ENCODE assay signal across 13 cellular contexts in the genomic region with DNA sequence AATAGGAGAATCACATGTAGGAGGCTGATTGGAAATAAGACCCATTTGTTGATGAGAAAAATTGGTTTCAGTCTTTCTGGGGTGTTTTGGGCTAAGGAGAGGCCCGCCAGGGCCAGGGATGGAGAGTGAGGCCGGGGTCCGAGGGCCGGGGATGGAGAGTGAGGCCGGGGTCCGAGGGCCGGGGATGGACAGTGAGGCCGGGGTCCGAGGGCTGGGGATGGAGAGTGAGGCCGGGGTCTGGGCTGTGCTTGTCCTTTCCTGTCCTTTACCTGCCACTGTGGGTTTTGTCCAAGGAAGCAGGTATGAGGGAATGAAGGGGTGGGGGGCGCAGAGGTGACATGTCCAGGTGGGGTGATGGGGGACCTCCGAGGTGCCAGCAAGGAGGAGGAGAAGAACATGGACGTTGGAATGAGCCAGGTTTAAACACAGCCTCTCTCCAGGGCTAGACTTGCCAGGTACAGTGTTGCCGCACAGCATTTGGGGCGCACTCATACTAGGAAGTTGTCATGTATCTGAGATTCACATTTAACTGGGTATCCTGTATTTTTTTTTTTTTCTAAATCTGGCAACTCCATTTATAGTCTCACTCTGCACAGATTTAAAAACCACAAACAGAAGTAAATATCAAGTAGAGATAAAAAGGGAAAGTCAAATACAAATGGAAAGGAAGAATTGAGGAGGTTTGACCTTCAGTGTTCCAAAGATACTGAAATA. TPM values are rescaled to one million over a fixed set of nuclear protein-coding genes. Genes with fewer than 3 reads are reported as not detected.
A peak's percentile ranks its signal among the peaks of the same experiment; 100 is the strongest.
DNase-seq lines count a peak whose midpoint lies in the region; ATAC-seq lines count a peak whose summit lies in the region.
"Had no signal": no experiment of that assay in that cellular context is flagged by ENCODE, and none has a peak within 500 bp of the region (broad histone marks: within the 10 kb centered on the region; RNA-seq: fewer than 3 reads in every experiment).

No MANE protein-coding gene starts in this region.

- POLR2A ChIA-PET in activated CD4-positive, alpha-beta memory T cell treated with anti-CD3 and anti-CD28 coated beads for 36 hours (lab: Charles Lee): no interaction called here

- no peak for DNase-seq in activated naive CD8-positive, alpha-beta T cell treated with anti-CD3 and anti-CD28 coated beads for 36 hours
- peak; percentile 37 for DNase-seq in activated CD4-positive, alpha-beta memory T cell treated with anti-CD3 and anti-CD28 coated beads for 36 hours
- no peak for DNase-seq in immature natural killer cell
- no peak for DNase-seq in stimulated activated naive CD8-positive, alpha-beta T cell treated with anti-CD3 and anti-CD28 coated beads, Interleukin-15, amount 100 ng/mL, for 72 hours
- no peak for DNase-seq in OCI-M1 (lab: John Stamatoyannopoulos, UW)
- no peak for DNase-seq in HK-2 (ENCODE audit: unreplicated experiment)
- DNase-seq: HFFc6, MM.1S, NCI-H2171, psoas muscle, upper lobe of left lung had no signal

- peak overlapping the region; percentile 37 for H3K27ac Mint-ChIP-seq in activated naive CD8-positive, alpha-beta T cell
- H3K27ac Mint-ChIP-seq in activated naive CD8-positive, alpha-beta T cell treated with anti-CD3 and anti-CD28 coated beads for 36 hours: no peak overlapping the region
- H3K27ac Mint-ChIP-seq in activated CD4-positive, alpha-beta memory T cell treated with anti-CD3 and anti-CD28 coated beads for 36 hours: no peak overlapping the region
- H3K27ac Mint-ChIP-seq in immature natural killer cell: peak overlapping the region; percentile 41 to 93 (median 70)
- H3K27ac Mint-ChIP-seq in stimulated activated naive CD8-positive, alpha-beta T cell treated with anti-CD3 and anti-CD28 coated beads, Interleukin-15, amount 100 ng/mL, for 72 hours: peak overlapping the region; percentile 79 to 91
- H3K27ac Mint-ChIP-seq: HFFc6 had no signal

- CTCF ChIA-PET in activated CD4-positive, alpha-beta memory T cell treated with anti-CD3 and anti-CD28 coated beads for 36 hours (lab: Charles Lee): no interaction called here

- no peak for ATAC-seq in stimulated activated naive CD8-positive, alpha-beta T cell treated with anti-CD3 and anti-CD28 coated beads, Interleukin-15, amount 100 ng/mL, for 72 hours
- ATAC-seq in GM18907 (IDR thresholded peaks at IDR 0.05; ENCODE audit: unreplicated experiment): no peak
- ATAC-seq: psoas muscle had no signal

- H3K4me3 Mint-ChIP-seq in activated naive CD8-positive, alpha-beta T cell: peak overlapping the region; percentile 86
- H3K4me3 Mint-ChIP-seq in activated naive CD8-positive, alpha-beta T cell treated with anti-CD3 and anti-CD28 coated beads for 36 hours: no peak overlapping the region
- H3K4me3 Mint-ChIP-seq in activated CD4-positive, alpha-beta memory T cell treated with anti-CD3 and anti-CD28 coated beads for 36 hours: no peak overlapping the region
- H3K4me3 Mint-ChIP-seq in immature natural killer cell: peak overlapping the region; percentile 52 to 90 (median 83)
- H3K4me3 Mint-ChIP-seq in stimulated activated naive CD8-positive, alpha-beta T cell treated with anti-CD3 and anti-CD28 coated beads, Interleukin-15, amount 100 ng/mL, for 72 hours: peak overlapping the region; percentile 82 to 91
- H3K4me3 Mint-ChIP-seq: HFFc6 had no signal

- no peaks in the 10 kb centered on the region for H3K36me3 Mint-ChIP-seq in activated naive CD8-positive, alpha-beta T cell
- H3K36me3 Mint-ChIP-seq in activated naive CD8-positive, alpha-beta T cell treated with anti-CD3 and anti-CD28 coated beads for 36 hours: no peaks in the 10 kb centered on the region
- no peaks in the 10 kb centered on the region for H3K36me3 Mint-ChIP-seq in activated CD4-positive, alpha-beta memory T cell treated with anti-CD3 and anti-CD28 coated beads for 36 hours
- no peaks in the 10 kb centered on the region for H3K36me3 Mint-ChIP-seq in immature natural killer cell

- peaks cover 62% of the 10 kb centered on the region for H3K4me1 Mint-ChIP-seq in activated naive CD8-positive, alpha-beta T cell (ENCODE audit: low read depth)
- peaks cover 38% of the 10 kb centered on the region for H3K4me1 Mint-ChIP-seq in activated naive CD8-positive, alpha-beta T cell treated with anti-CD3 and anti-CD28 coated beads for 36 hours
- peaks cover 51% of the 10 kb centered on the region for H3K4me1 Mint-ChIP-seq in activated CD4-positive, alpha-beta memory T cell treated with anti-CD3 and anti-CD28 coated beads for 36 hours (ENCODE audit: low read depth)
- H3K4me1 Mint-ChIP-seq in immature natural killer cell: peaks cover 34 to 49% of the 10 kb centered on the region in 2 donors
- peaks cover 77% of the 10 kb centered on the region for H3K4me1 Mint-ChIP-seq in stimulated activated naive CD8-positive, alpha-beta T cell treated with anti-CD3 and anti-CD28 coated beads, Interleukin-15, amount 100 ng/mL, for 72 hours

- no peaks in the 10 kb centered on the region for H3K9me3 Mint-ChIP-seq in activated naive CD8-positive, alpha-beta T cell (ENCODE audit: low read depth)
- peaks cover 10% of the 10 kb centered on the region for H3K9me3 Mint-ChIP-seq in activated naive CD8-positive, alpha-beta T cell treated with anti-CD3 and anti-CD28 coated beads for 36 hours
- H3K9me3 Mint-ChIP-seq in activated CD4-positive, alpha-beta memory T cell treated with anti-CD3 and anti-CD28 coated beads for 36 hours: no peaks in the 10 kb centered on the region
- H3K9me3 Mint-ChIP-seq in immature natural killer cell: no peaks in the 10 kb centered on the region
- peaks cover 13% of the 10 kb centered on the region in 2 donors for H3K9me3 Mint-ChIP-seq in stimulated activated naive CD8-positive, alpha-beta T cell treated with anti-CD3 and anti-CD28 coated beads, Interleukin-15, amount 100 ng/mL, for 72 hours

- intact Hi-C loops in activated CD4-positive, alpha-beta memory T cell treated with anti-CD3 and anti-CD28 coated beads for 36 hours (cut with micrococcal nuclease): no loop called here

- peaks cover 7% of the 10 kb centered on the region for H3K27me3 Mint-ChIP-seq in activated naive CD8-positive, alpha-beta T cell
- peaks cover 43% of the 10 kb centered on the region for H3K27me3 Mint-ChIP-seq in activated naive CD8-positive, alpha-beta T cell treated with anti-CD3 and anti-CD28 coated beads for 36 hours
- no peaks in the 10 kb centered on the region for H3K27me3 Mint-ChIP-seq in activated CD4-positive, alpha-beta memory T cell treated with anti-CD3 and anti-CD28 coated beads for 36 hours
- H3K27me3 Mint-ChIP-seq in immature natural killer cell (ENCODE audit: low read depth in 3 of 3): peaks cover 9 to 21% (median 15%) of the 10 kb centered on the region in 3 donors
- peaks cover 70% of the 10 kb centered on the region for H3K27me3 Mint-ChIP-seq in stimulated activated naive CD8-positive, alpha-beta T cell treated with anti-CD3 and anti-CD28 coated beads, Interleukin-15, amount 100 ng/mL, for 72 hours

RNA-seq across cellular contexts. Expression of a gene that starts 8.8 kb away (rescaled TPM):
- 1 to 10 TPM; 1.7 to 2.9 TPM for total RNA-seq in activated naive CD8-positive, alpha-beta T cell treated with anti-CD3 and anti-CD28 coated beads for 36 hours
- 1 to 10 TPM; 8.6 to 8.8 TPM for total RNA-seq in activated CD4-positive, alpha-beta memory T cell treated with anti-CD3 and anti-CD28 coated beads for 36 hours
- 1 to 10 TPM in 2 of 3 donors, not detected in 1; 2.5 to 2.7 TPM for polyA plus RNA-seq in immature natural killer cell

RNA-seq across cellular contexts. Expression of a gene that starts 52.6 kb away (rescaled TPM):
- total RNA-seq in activated naive CD8-positive, alpha-beta T cell treated with anti-CD3 and anti-CD28 coated beads for 36 hours: under 1 TPM; 0.24 to 0.37 TPM
- total RNA-seq in activated CD4-positive, alpha-beta memory T cell treated with anti-CD3 and anti-CD28 coated beads for 36 hours: under 1 TPM; 0.39 to 0.45 TPM
- not detected for polyA plus RNA-seq in immature natural killer cell

Comparison
In these comparisons a context has a peak if more than half of its experiments do, and no peak if none do; other contexts are left out.
1. H3K27ac Mint-ChIP-seq: peak in activated naive CD8-positive, alpha-beta T cell (single experiment), immature natural killer cell (6 of 6) and stimulated activated naive CD8-positive, alpha-beta T cell treated with anti-CD3 and anti-CD28 coated beads, Interleukin-15, amount 100 ng/mL, for 72 hours (2 of 2); none in activated naive CD8-positive, alpha-beta T cell treated with anti-CD3 and anti-CD28 coated beads for 36 hours (single experiment) and activated CD4-positive, alpha-beta memory T cell treated with anti-CD3 and anti-CD28 coated beads for 36 hours (single experiment).
2. H3K4me3 Mint-ChIP-seq: peak in activated naive CD8-positive, alpha-beta T cell (single experiment), immature natural killer cell (5 of 5) and stimulated activated naive CD8-positive, alpha-beta T cell treated with anti-CD3 and anti-CD28 coated beads, Interleukin-15, amount 100 ng/mL, for 72 hours (2 of 2); none in activated naive CD8-positive, alpha-beta T cell treated with anti-CD3 and anti-CD28 coated beads for 36 hours (single experiment) and activated CD4-positive, alpha-beta memory T cell treated with anti-CD3 and anti-CD28 coated beads for 36 hours (single experiment).